In the genomic region with DNA sequence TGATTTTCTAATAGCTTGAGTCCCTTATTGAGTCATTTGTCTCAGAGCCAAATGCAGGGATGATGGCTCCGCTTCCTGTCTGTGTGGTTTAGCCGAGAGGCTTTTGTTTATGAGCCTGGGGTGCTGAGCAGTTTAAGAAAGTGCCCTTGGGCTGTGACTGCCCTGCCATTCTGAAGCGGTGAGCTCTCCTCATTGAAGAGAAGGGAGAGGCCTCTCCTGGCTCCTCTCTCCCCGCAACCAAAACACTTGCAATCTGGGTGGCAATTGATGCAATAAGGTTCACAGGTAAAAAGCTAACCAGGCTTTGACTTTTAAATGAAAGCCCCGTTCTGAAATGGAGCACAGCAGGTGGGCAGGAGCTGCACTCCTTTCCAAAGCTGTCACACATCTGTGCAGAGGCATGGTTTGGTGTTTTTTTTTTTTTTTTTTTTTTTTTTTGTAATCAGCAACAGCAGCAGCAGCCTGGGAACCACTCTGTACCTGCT, we compare ENCODE assay signal across 11 cellular contexts.
DNase-seq lines count a peak whose midpoint lies in the region; ATAC-seq and FAIRE-seq lines count a peak whose summit lies in the region.
"Had no signal": no experiment of that assay in that cellular context is flagged by ENCODE, and none has a peak within 500 bp of the region (broad histone marks: within the 10 kb centered on the region; RNA-seq: fewer than 3 reads in every experiment).

No MANE protein-coding gene starts in this region.

- H3K27ac Mint-ChIP-seq in activated CD4-positive, alpha-beta T cell treated with anti-CD3 and anti-CD28 coated beads, Interleukin-2, amount 10 ng/mL, durations not matched to agents 24 days and 14 days: no peak overlapping the region
- H3K27ac Mint-ChIP-seq: activated B cell treated with CpG ODN at 0.5 μM for 24 hours had no signal

- H3K9me3 Mint-ChIP-seq in activated CD4-positive, alpha-beta T cell treated with anti-CD3 and anti-CD28 coated beads, Interleukin-2, amount 10 ng/mL, durations not matched to agents 24 days and 14 days: no peaks in the 10 kb centered on the region
- H3K9me3 Mint-ChIP-seq: activated B cell treated with CpG ODN at 0.5 μM for 24 hours had no signal

- peak overlapping the region in 1 of 2 donors; percentile 35 for H3K27ac ChIP-seq in small intestine (ENCODE audit: low read depth in 1 of 2, low read length in 1 of 2)
- H3K27ac ChIP-seq: skin epidermis had no signal

- peaks cover 7% of the 10 kb centered on the region for H3K4me1 Mint-ChIP-seq in activated CD4-positive, alpha-beta T cell treated with anti-CD3 and anti-CD28 coated beads, Interleukin-2, amount 10 ng/mL, durations not matched to agents 24 days and 14 days
- H3K4me1 Mint-ChIP-seq: activated B cell treated with CpG ODN at 0.5 μM for 24 hours had no signal

- peak; percentile 69 for DNase-seq in activated CD4-positive, alpha-beta T cell treated with anti-CD3 and anti-CD28 coated beads, Interleukin-2, amount 10 ng/mL, durations not matched to agents 24 days and 14 days
- no peak for DNase-seq in activated CD4-positive, alpha-beta T cell treated with anti-CD3 and anti-CD28 coated beads, Interleukin-2, amount 50 U/mL, for 4 hours
- DNase-seq in NCI-H226 (peak; percentile 50), dermis blood vessel endothelial cell (peak; percentile 13), small intestine (peak; percentile 38), NCI-H526 treated with DMSO at 0.1 percent for 48 hours (lab: John Stamatoyannopoulos, UW) (no peak)
- DNase-seq: activated B cell treated with CpG ODN at 0.5 μM for 24 hours had no signal

- WGBS in small intestine, 3 donors: 50 to 73% (median 54%) methylated on average over 5 of the region's 5 CpGs

- H3K4me3 Mint-ChIP-seq in activated CD4-positive, alpha-beta T cell treated with anti-CD3 and anti-CD28 coated beads, Interleukin-2, amount 10 ng/mL, durations not matched to agents 24 days and 14 days: no peak overlapping the region
- H3K4me3 Mint-ChIP-seq: activated B cell treated with CpG ODN at 0.5 μM for 24 hours had no signal

- no peaks in the 10 kb centered on the region for H3K4me1 ChIP-seq in small intestine (ENCODE audit: control insufficient read depth in 2 of 2, insufficient read depth in 1 of 2, low read depth in 1 of 2, low read length in 1 of 2)

- no peak overlapping the region for H3K4me3 ChIP-seq in small intestine (ENCODE audit: low read depth in 1 of 2, low read length in 2 of 2)
- H3K4me3 ChIP-seq: skin epidermis had no signal

- no peak for FAIRE-seq in small intestine (lab: Jason Lieb, UNC)
- FAIRE-seq: G401.6 had no signal

- no peaks in the 10 kb centered on the region for H3K27me3 ChIP-seq in small intestine (ENCODE audit: control insufficient read depth in 2 of 2, insufficient read depth in 2 of 2, low read length in 2 of 2)

- intact Hi-C loops in activated CD4-positive, alpha-beta T cell treated with anti-CD3 and anti-CD28 coated beads, Interleukin-2, amount 10 ng/mL, durations not matched to agents 24 days and 14 days (cut with micrococcal nuclease): no loop called here

- H3K36me3 ChIP-seq in small intestine (ENCODE audit: control insufficient read depth in 2 of 2, insufficient read depth in 2 of 2, low read length in 2 of 2): no peaks in the 10 kb centered on the region

- H3K36me3 Mint-ChIP-seq in activated CD4-positive, alpha-beta T cell treated with anti-CD3 and anti-CD28 coated beads, Interleukin-2, amount 10 ng/mL, durations not matched to agents 24 days and 14 days (ENCODE audit: low read depth): no peaks in the 10 kb centered on the region

- ATAC-seq in HG02884 (IDR thresholded peaks at IDR 0.05; ENCODE audit: unreplicated experiment) (no peak), GM18519 (IDR thresholded peaks at IDR 0.05; ENCODE audit: low FRiP score, unreplicated experiment) (no peak)

- no peaks in the 10 kb centered on the region for H3K9me3 ChIP-seq in small intestine (ENCODE audit: control insufficient read depth, low read depth)

- peaks cover 6% of the 10 kb centered on the region for H3K27me3 Mint-ChIP-seq in activated CD4-positive, alpha-beta T cell treated with anti-CD3 and anti-CD28 coated beads, Interleukin-2, amount 10 ng/mL, durations not matched to agents 24 days and 14 days

Comparison
In these comparisons a context has a peak if more than half of its experiments do, and no peak if none do; other contexts are left out.
1. DNase-seq: peak in activated CD4-positive, alpha-beta T cell treated with anti-CD3 and anti-CD28 coated beads, Interleukin-2, amount 10 ng/mL, durations not matched to agents 24 days and 14 days (single experiment), NCI-H226 (single experiment), dermis blood vessel endothelial cell (single experiment) and small intestine (single experiment); none in activated CD4-positive, alpha-beta T cell treated with anti-CD3 and anti-CD28 coated beads, Interleukin-2, amount 50 U/mL, for 4 hours (0 of 2) and NCI-H526 treated with DMSO at 0.1 percent for 48 hours (single experiment).